Comparison of ENCODE assay signal across 8 cellular contexts in the genomic region with DNA sequence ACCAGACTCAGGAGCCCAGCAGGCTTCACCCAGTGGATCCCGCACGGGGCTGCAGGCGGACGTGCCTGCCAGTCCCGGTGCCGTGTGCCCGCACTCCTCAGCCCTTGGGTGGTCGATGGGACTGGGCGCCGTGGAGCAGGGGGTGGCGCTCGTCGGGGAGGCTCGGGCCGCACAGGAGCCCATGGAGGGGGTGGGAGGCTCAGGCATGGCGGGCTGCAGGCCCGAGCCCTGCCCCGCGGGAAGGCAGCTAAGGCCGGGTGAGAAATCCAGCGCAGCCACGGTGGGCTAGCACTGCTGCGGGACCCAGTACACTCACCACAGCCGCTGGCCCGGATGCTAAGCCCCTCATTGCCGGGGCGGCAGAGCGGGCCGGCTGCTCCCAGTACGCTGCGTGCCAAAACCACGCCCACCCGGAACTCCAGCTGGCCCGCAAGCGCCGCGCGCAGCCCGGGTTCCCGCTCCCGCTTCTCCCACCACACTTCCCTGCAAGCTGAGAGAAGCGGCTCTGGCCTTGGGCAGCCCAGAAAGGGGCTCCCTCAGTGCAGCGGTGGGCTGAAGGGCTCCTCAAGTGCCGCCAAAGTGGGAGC.
DNase-seq lines count a peak whose midpoint lies in the region; TF ChIP-seq lines count a peak whose summit lies in the region.
"Not testable (repeated sequence)": the region's sequence is repeated elsewhere in the genome, so short reads cannot be mapped to it uniquely, and the experiment has no call there.

No MANE protein-coding gene starts in this region.

- TF ChIP-seq CTCF in WERI-Rb-1 (IDR thresholded peaks at IDR 0.05; ENCODE audit: low read depth, low read length); progenitor cell of endocrine pancreas (IDR thresholded peaks at IDR 0.05; ENCODE audit: unreplicated experiment): not testable (repeated sequence)

- DNase-seq in DMS53 (lab: John Stamatoyannopoulos, UW): peak; percentile 58
- DNase-seq in NCI-H82 (lab: John Stamatoyannopoulos, UW): peak; percentile 76
- DNase-seq in WERI-Rb-1: peak; percentile 44
- DNase-seq in progenitor cell of endocrine pancreas (ENCODE audit: low spot score, unreplicated experiment): peak; percentile 43

- not testable (repeated sequence) for H3K4me1 ChIP-seq in HUES6 (ENCODE audit: control insufficient read depth, insufficient read depth, low read length); ectodermal cell (ENCODE audit: control insufficient read depth, insufficient read depth, low read length); iPS-15b (ENCODE audit: control insufficient read depth, insufficient read depth, low read length); mesodermal cell (ENCODE audit: control insufficient read depth, insufficient read depth, low read length, poor library complexity, severe bottlenecking)

- H3K27ac Mint-ChIP-seq in progenitor cell of endocrine pancreas: peak overlapping the region; percentile 93

- not testable (repeated sequence) for H3K27me3 ChIP-seq in HUES6 (ENCODE audit: control insufficient read depth, insufficient read depth, low read length); ectodermal cell (ENCODE audit: control insufficient read depth, insufficient read depth, low read length, poor library complexity, severe bottlenecking); iPS-15b (ENCODE audit: control insufficient read depth, insufficient read depth, low read length)
- H3K27me3 ChIP-seq in WERI-Rb-1 (ENCODE audit: insufficient read depth, low read depth, severe bottlenecking): peaks cover 30% of the 10 kb centered on the region

- peak overlapping the region; percentile 48; the same call in 1 of the 2 replicates for H3K27ac ChIP-seq in HUES6 (ENCODE audit: low read depth, low read length)
- H3K27ac ChIP-seq in WERI-Rb-1; ectodermal cell (ENCODE audit: insufficient read depth, low read depth, low read length, poor library complexity, severe bottlenecking); mesodermal cell (ENCODE audit: low read depth, low read length, severe bottlenecking): not testable (repeated sequence)

- peak overlapping the region; percentile 68 for H3K4me3 ChIP-seq in HUES6 (ENCODE audit: low read depth, low read length)
- peak overlapping the region; percentile 33 for H3K4me3 ChIP-seq in WERI-Rb-1 (ENCODE audit: low read depth, low read length)
- H3K4me3 ChIP-seq in ectodermal cell (ENCODE audit: insufficient read depth, low read depth, low read length): peak overlapping the region; percentile 36
- H3K4me3 ChIP-seq in iPS-15b (ENCODE audit: low read depth, low read length): peak overlapping the region; percentile 42
- peak overlapping the region; percentile 35 for H3K4me3 ChIP-seq in mesodermal cell (ENCODE audit: extremely low read depth, insufficient read depth, low read length, poor library complexity, severe bottlenecking)

- WGBS in ectodermal cell, 2 experiments: 48 to 52% methylated on average over 35 to 39 of the region's 44 CpGs
- WGBS in mesodermal cell (ENCODE audit: insufficient coverage in 2 of 2), 2 experiments: 42 to 53% methylated on average over 19 to 20 of the region's 44 CpGs

- not testable (repeated sequence) for H3K4me1 Mint-ChIP-seq in progenitor cell of endocrine pancreas (ENCODE audit: low read depth)

- not testable (repeated sequence) for H3K9me3 ChIP-seq in HUES6 (ENCODE audit: control insufficient read depth, insufficient read depth, low read depth, low read length); WERI-Rb-1 (ENCODE audit: severe bottlenecking); ectodermal cell (ENCODE audit: control insufficient read depth, low read length); iPS-15b (ENCODE audit: control insufficient read depth, insufficient read depth, low read length); mesodermal cell (ENCODE audit: control insufficient read depth, low read length)

- H3K36me3 Mint-ChIP-seq in progenitor cell of endocrine pancreas (ENCODE audit: insufficient read depth): not testable (repeated sequence)

- peak overlapping the region; percentile 79 for H3K9ac ChIP-seq in HUES6 (ENCODE audit: low read length)
- H3K9ac ChIP-seq in iPS-15b (ENCODE audit: low read depth, low read length): peak overlapping the region; percentile 30

- H3K36me3 ChIP-seq in HUES6 (ENCODE audit: control insufficient read depth, insufficient read depth, low read length); WERI-Rb-1; ectodermal cell (ENCODE audit: control insufficient read depth, insufficient read depth, low read length); iPS-15b (ENCODE audit: control insufficient read depth, insufficient read depth, low read length); mesodermal cell (ENCODE audit: control insufficient read depth, insufficient read depth, low read length): not testable (repeated sequence)

- H3K27me3 Mint-ChIP-seq in progenitor cell of endocrine pancreas: not testable (repeated sequence)

- peak overlapping the region; percentile 73 for H3K4me3 Mint-ChIP-seq in progenitor cell of endocrine pancreas (ENCODE audit: low read depth)

- not testable (repeated sequence) for H3K9me3 Mint-ChIP-seq in progenitor cell of endocrine pancreas (ENCODE audit: low read depth)
